9 cellular contexts compared by ENCODE assay signal in the genomic region with DNA sequence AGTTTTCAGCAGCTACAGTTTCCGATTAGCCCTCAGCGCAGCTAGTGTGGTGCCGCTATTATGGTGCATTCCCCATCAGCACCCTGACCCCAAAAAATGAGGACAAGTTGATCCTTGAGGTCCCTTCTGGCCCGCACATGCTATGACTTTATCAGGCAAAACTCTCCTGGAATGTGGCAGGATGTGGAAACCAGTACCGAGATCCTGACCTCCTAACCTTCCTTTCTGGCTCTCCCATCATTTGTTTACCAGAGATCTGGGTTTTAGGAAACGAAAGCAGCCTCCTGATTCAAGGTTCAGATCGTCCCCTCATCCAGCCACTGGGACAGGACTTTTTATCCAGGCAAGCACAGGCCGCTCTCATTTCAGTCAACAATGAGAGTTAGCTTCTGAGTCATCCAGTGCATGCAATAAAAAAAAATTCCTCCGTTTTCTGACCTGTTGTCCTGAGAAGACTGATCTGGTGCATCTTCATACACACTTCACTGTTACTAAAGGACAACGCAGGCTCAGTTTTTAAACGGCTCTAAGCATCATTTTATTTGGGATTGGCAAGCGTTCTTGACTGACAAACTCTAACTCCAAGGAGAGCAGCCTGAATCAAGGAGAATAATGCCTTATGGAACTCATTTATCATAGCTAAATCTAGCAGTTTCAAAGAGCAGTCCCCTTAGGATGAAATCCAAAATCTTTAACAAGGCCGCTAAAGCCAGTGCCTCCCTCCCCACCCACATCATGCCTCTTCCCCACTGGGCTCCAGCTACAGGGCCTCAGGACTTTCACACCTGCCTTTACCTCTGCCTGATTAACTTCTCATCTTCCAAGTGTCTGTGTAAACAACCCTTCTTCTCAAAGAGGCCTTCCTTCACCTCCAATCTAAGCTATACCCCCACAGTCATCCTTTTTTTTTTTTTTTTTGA. TPM values are rescaled to one million over a fixed set of nuclear protein-coding genes. Genes with fewer than 3 reads are reported as not detected.
DNase-seq lines count a peak whose midpoint lies in the region; ATAC-seq, FAIRE-seq and TF ChIP-seq lines count a peak whose summit lies in the region.
"Had no signal": no experiment of that assay in that cellular context is flagged by ENCODE, and none has a peak within 500 bp of the region (broad histone marks: within the 10 kb centered on the region; RNA-seq: fewer than 3 reads in every experiment).

No MANE protein-coding gene starts in this region.

- H3K27ac ChIP-seq in HepG2 (ENCODE audit: extremely low read length, insufficient read depth, low read length): peak overlapping the region; percentile 74
- H3K27ac ChIP-seq in thyroid gland: peak overlapping the region; percentile 75 to 80 (median 77)

- TF ChIP-seq POLR2A in HepG2 (IDR thresholded peaks at IDR 0.05; ENCODE audit: insufficient read depth in 1 of 2, low read depth in 2 of 2, low read length in 2 of 2) (peak in 1 of 2 experiments; percentile 17; a peak in 1 of 4 replicates), thyroid gland (IDR thresholded peaks at IDR 0.05) (no peak)

- peak overlapping the region; percentile 55 for H3K9ac ChIP-seq in HepG2 (ENCODE audit: insufficient read depth, low read depth, low read length)

- H3K4me3 ChIP-seq in cardiac fibroblast (replicated peaks in 1 of 2; ENCODE audit: low read depth in 2 of 2, low read length in 2 of 2): peak overlapping the region in 1 of 2 donors; percentile 18
- peak overlapping the region; percentile 19 to 60 (median 25); a peak in 4 of 6 replicates for H3K4me3 ChIP-seq in HepG2 (replicated peaks in 1 of 3; ENCODE audit: insufficient read depth in 1 of 3, low read depth in 2 of 3, low read length in 3 of 3)
- no peak overlapping the region for H3K4me3 ChIP-seq in thyroid gland (replicated peaks in 1 of 3)

- DNase-seq in HS-5 (ENCODE audit: low read depth) (peak; percentile 87), cardiac fibroblast (ENCODE audit: low read depth in 2 of 2) (peak; percentile 84 to 89), HepG2 (ENCODE audit: low spot score) (peak; percentile 98), thyroid gland (no peak), inferior parietal cortex (ENCODE audit: extremely low spot score) (no peak), NAMALWA (ENCODE audit: low spot score) (no peak)
- DNase-seq: caudate nucleus had no signal

- BruUV-seq in HepG2 (replicated peaks; lab: Mats Ljungman, UMichigan): TSS peak; percentile 74

- CTCF ChIA-PET in HepG2 (lab: Yijun Ruan, JAX; ENCODE audit: low intra/inter-chr PET ratio, low total read pairs): no interaction called here

- TF ChIP-seq RAD21 in HepG2 (CRISPR knock-in tag; IDR thresholded peaks at IDR 0.05): no peak

- WGBS in HepG2 (ENCODE audit: low lambda C conversion rate): 7% methylated on average over 12 of the region's 13 CpGs
- 62 to 69% methylated on average over 13 of the region's 13 CpGs for WGBS in thyroid gland, 2 donors

- TF ChIP-seq EP300 in HepG2 (IDR thresholded peaks at IDR 0.05; ENCODE audit: low read depth in 2 of 2, low read length in 2 of 2) (peak; percentile 10 to 78; a peak in 2 of 4 replicates), HepG2 (CRISPR knock-in tag; IDR thresholded peaks at IDR 0.05; ENCODE audit: borderline replicate concordance) (peak; percentile 61; the same call in 1 of the 2 replicates)

- peaks cover 69% of the 10 kb centered on the region for H3K79me2 ChIP-seq in HepG2 (ENCODE audit: insufficient read depth, low read length)

- H3K4me2 ChIP-seq in HepG2 (ENCODE audit: low read depth, low read length): peak overlapping the region; percentile 85

- ATAC-seq in HepG2 (peak; percentile 92), HG03460 (IDR thresholded peaks at IDR 0.05; ENCODE audit: unreplicated experiment) (no peak), GM18502 (IDR thresholded peaks at IDR 0.05; ENCODE audit: poor library complexity, unreplicated experiment) (no peak)

- no peak for TF ChIP-seq CTCF in cardiac fibroblast (IDR thresholded peaks at IDR 0.05; ENCODE audit: low read depth, low read length)
- TF ChIP-seq CTCF in HepG2 (CRISPR knock-in tag; IDR thresholded peaks at IDR 0.05): 0 out of 2 replicates have a peak, but pooled peaks have one; percentile 15
- no peak for TF ChIP-seq CTCF in thyroid gland (IDR thresholded peaks at IDR 0.05)

- H3K4me1 ChIP-seq in HepG2 (ENCODE audit: insufficient read depth, low read length): peaks cover 70% of the 10 kb centered on the region
- H3K4me1 ChIP-seq in thyroid gland: peaks cover 7 to 60% of the 10 kb centered on the region in 2 donors

- in situ Hi-C loops in HepG2 (cut with HindIII; ENCODE audit: extremely low pct_ligation_motif_present, low pct_unique_long_range_greater_than_20kb): no loop called here

- no peak overlapping the region for H2AFZ ChIP-seq in HepG2 (ENCODE audit: low read length)

- H3K27me3 ChIP-seq in HepG2 (ENCODE audit: control insufficient read depth in 1 of 2, insufficient read depth in 2 of 2, low read length in 2 of 2) (no peaks in the 10 kb centered on the region), thyroid gland (no peaks in the 10 kb centered on the region)

- intact Hi-C loops in HepG2 (cut with micrococcal nuclease; ENCODE audit: unreplicated experiment) (loop anchor here (1.0 kb wide), 1 partner anchor 10 kb away; no protein-coding TSS in a partner anchor), thyroid gland (cut with DNase I) (no loop called here)

- POLR2A ChIA-PET in HepG2 (lab: Yijun Ruan, JAX): interaction anchor here (0.9 to 1.3 kb wide), 2 partner anchors 8 to 13 kb away, joined by 3 to 4 read pairs; no protein-coding TSS in a partner anchor

- H3K9me3 ChIP-seq in HepG2 (ENCODE audit: low read length): no peaks in the 10 kb centered on the region
- H3K9me3 ChIP-seq in thyroid gland: no peaks in the 10 kb centered on the region

- peaks cover 4 to 26% of the 10 kb centered on the region in 2 experiments for H3K36me3 ChIP-seq in HepG2 (replicated peaks in 1 of 2; ENCODE audit: control insufficient read depth in 1 of 2, insufficient read depth in 2 of 2, low read length in 2 of 2)
- H3K36me3 ChIP-seq in thyroid gland: peaks cover 6 to 14% of the 10 kb centered on the region in 2 donors

- FAIRE-seq in HepG2 (lab: Jason Lieb, UNC): peak; percentile 95

- 0 out of 2 replicates have a peak, but pooled peaks cover 12% of the 10 kb centered on the region for H4K20me1 ChIP-seq in HepG2 (ENCODE audit: insufficient read depth, low read length)

TF ChIP-seq in HepG2, 621 proteins besides CTCF, POLR2A, EP300 and RAD21 (continues in another document):
- TF ChIP-seq SIX4 (CRISPR knock-in tag; IDR thresholded peaks at IDR 0.05): no peak; the same call in 1 of the 2 replicates
- TF ChIP-seq, protein P1, sequence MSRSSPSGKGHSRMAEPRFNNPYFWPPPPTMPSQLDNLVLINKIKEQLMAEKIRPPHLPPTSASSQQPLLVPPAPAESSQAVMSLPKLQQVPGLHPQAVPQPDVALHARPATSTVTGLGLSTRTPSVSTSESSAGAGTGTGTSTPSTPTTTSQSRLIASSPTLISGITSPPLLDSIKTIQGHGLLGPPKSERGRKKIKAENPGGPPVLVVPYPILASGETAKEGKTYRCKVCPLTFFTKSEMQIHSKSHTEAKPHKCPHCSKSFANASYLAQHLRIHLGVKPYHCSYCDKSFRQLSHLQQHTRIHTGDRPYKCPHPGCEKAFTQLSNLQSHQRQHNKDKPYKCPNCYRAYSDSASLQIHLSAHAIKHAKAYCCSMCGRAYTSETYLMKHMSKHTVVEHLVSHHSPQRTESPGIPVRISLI (CRISPR knock-in tag; IDR thresholded peaks at IDR 0.05; ENCODE audit: borderline replicate concordance): peak; percentile 88
- no peak; the same call in 1 of the 2 replicates for TF ChIP-seq BORCS8-MEF2B (CRISPR knock-in tag; IDR thresholded peaks at IDR 0.05)
- TF ChIP-seq WIZ (CRISPR knock-in tag; IDR thresholded peaks at IDR 0.05): no peak
- TF ChIP-seq, protein P2, sequence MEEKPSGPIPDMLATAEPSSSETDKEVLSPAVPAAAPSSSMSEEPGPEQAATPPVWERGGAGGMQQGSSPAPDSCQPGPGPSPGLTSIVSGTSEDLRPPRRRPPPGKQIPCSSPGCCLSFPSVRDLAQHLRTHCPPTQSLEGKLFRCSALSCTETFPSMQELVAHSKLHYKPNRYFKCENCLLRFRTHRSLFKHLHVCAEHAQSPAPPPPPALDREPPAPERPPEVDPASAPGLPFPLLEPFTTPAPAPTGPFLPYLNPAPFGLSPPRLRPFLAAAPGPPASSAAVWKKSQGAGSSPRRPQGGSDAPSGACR (CRISPR knock-in tag; IDR thresholded peaks at IDR 0.05): no peak
- TF ChIP-seq U2AF1 (optimal IDR thresholded peaks at IDR 0.05; ENCODE audit: low read depth, low read length): no peak

RNA-seq across cellular contexts. Expression of a gene that starts 17.1 kb away (rescaled TPM):
- total RNA-seq in HepG2 (2016; rRNA removed; fragmentation: Illumina TruSeq; extraction: Trizol): 123 and 183 TPM in 2 replicates
- 60.3 and 60.8 TPM in 2 replicates for total RNA-seq in HepG2 (2016; cell fraction: cytosol; rRNA removed; fragmentation: Illumina TruSeq; extraction: Trizol; ENCODE audit: low read depth)
- total RNA-seq in HepG2 (2016; cell fraction: insoluble cytoplasmic fraction; rRNA removed; fragmentation: Illumina TruSeq; extraction: Trizol): 116 and 166 TPM in 2 replicates
- total RNA-seq in HepG2 (2016; cell fraction: membrane; rRNA removed; fragmentation: Illumina TruSeq; extraction: Trizol): 123 and 134 TPM in 2 replicates
- 78.1 and 97.1 TPM in 2 replicates for total RNA-seq in HepG2 (2016; cell fraction: nucleus; rRNA removed; fragmentation: Illumina TruSeq; extraction: Trizol)
- polyA plus RNA-seq in HepG2 (2011; rRNA removed): 109 and 119 TPM in 2 replicates
- 149 and 160 TPM in 2 replicates for polyA plus RNA-seq in HepG2 (2011; cell fraction: cytosol; rRNA removed)
- polyA plus RNA-seq in HepG2 (2011; cell fraction: nucleus; rRNA removed): 55.5 and 63.7 TPM in 2 replicates
- 173 and 180 TPM in 2 replicates for polyA plus RNA-seq in HepG2 (2012)
- polyA plus RNA-seq in HepG2 (2016; cell fraction: cytosol; fragmentation: Illumina TruSeq; extraction: Trizol; ENCODE audit: low read depth): 184 TPM in 2 replicates
- polyA plus RNA-seq in HepG2 (2016; cell fraction: insoluble cytoplasmic fraction; fragmentation: Illumina TruSeq; extraction: Trizol; ENCODE audit: low read depth): 383 and 451 TPM in 2 replicates
- 281 and 307 TPM in 2 replicates for polyA plus RNA-seq in HepG2 (2016; cell fraction: membrane; fragmentation: Illumina TruSeq; extraction: Trizol; ENCODE audit: low read depth)
- polyA plus RNA-seq in HepG2 (2016; cell fraction: nucleus; fragmentation: Illumina TruSeq; extraction: Trizol; ENCODE audit: insufficient read depth, low read depth): 213 and 214 TPM in 2 replicates
- polyA minus RNA-seq in HepG2 (2011; rRNA and poly(A)+ RNA removed; ENCODE audit: low replicate concordance): 16.6 and 146 TPM in 2 replicates
- 132 and 136 TPM in 2 replicates for polyA minus RNA-seq in HepG2 (2011; cell fraction: cytosol; rRNA and poly(A)+ RNA removed)
- 53.7 and 70.4 TPM in 2 replicates for polyA minus RNA-seq in HepG2 (2011; cell fraction: nucleus; rRNA and poly(A)+ RNA removed)
- 100 to 1,000 TPM in 1 of 4 donors, 10 to 100 TPM in 3; 67.8 to 158 (median 90.7) TPM for total RNA-seq in thyroid gland

Comparison
In these comparisons a context has a peak if more than half of its experiments do, and no peak if none do; other contexts are left out.
1. DNase-seq: peak in HS-5 (single experiment), cardiac fibroblast (2 of 2) and HepG2 (single experiment); none in thyroid gland (0 of 2), inferior parietal cortex (single experiment) and NAMALWA (single experiment).
2. H3K4me3 ChIP-seq: peak in HepG2 (3 of 3); none in thyroid gland (0 of 3).